ENCODE assay signal across 16 cellular contexts in genomic region chr2:110143982-110144381, GRCh38. TPM values are rescaled to one million over a fixed set of nuclear protein-coding genes. Genes with fewer than 3 reads are reported as not detected.
DNase-seq lines count a peak whose midpoint lies in the region; ATAC-seq and TF ChIP-seq lines count a peak whose summit lies in the region.
"Had no signal": no experiment of that assay in that cellular context is flagged by ENCODE, and none has a peak within 500 bp of the region (broad histone marks: within the 10 kb centered on the region; RNA-seq: fewer than 3 reads in every experiment).

No MANE protein-coding gene starts in this region.

- no peak overlapping the region for H3K27ac Mint-ChIP-seq in endodermal cell

- H3K27me3 Mint-ChIP-seq in endodermal cell (ENCODE audit: insufficient read depth), result no peaks in the 10 kb centered on the region

- TF ChIP-seq CTCF in GM06990 (IDR thresholded peaks at IDR 0.05; ENCODE audit: insufficient read depth, low read length, poor library complexity, severe bottlenecking) (no peak), endodermal cell (conservative IDR thresholded peaks at IDR 0.05) (no peak)

- ATAC-seq in GM19351 (IDR thresholded peaks at IDR 0.05; ENCODE audit: unreplicated experiment) (peak; percentile 66), HG02938 (IDR thresholded peaks at IDR 0.05; ENCODE audit: unreplicated experiment) (peak; percentile 82), HG03521 (IDR thresholded peaks at IDR 0.05; ENCODE audit: unreplicated experiment) (peak; percentile 56), right cardiac atrium (no peak), GM18505 (IDR thresholded peaks at IDR 0.05; ENCODE audit: unreplicated experiment) (no peak)

- no peaks in the 10 kb centered on the region for H3K36me3 Mint-ChIP-seq in endodermal cell (ENCODE audit: low read depth)

- H3K9me3 ChIP-seq in right cardiac atrium (ENCODE audit: control insufficient read depth, low read length), result no peaks in the 10 kb centered on the region
- H3K9me3 ChIP-seq in endodermal cell (ENCODE audit: control insufficient read depth, low read length), result peaks cover 5% of the 10 kb centered on the region
- H3K9me3 ChIP-seq: BLaER1 treated with 17β-estradiol and CSF1 and Interleukin-3, amounts not matched to agents 10 nM and 100 nM had no signal

- H3K4me3 Mint-ChIP-seq in endodermal cell, result no peak overlapping the region

- no peak for TF ChIP-seq POLR2A in GM18505 (IDR thresholded peaks at IDR 0.05; ENCODE audit: borderline replicate concordance, extremely low read depth, insufficient read depth, insufficient read length)

- H3K4me3 ChIP-seq in GM06990 (replicated peaks; ENCODE audit: low read depth, low read length) (no peak overlapping the region), right cardiac atrium (ENCODE audit: low read length) (no peak overlapping the region), endodermal cell (ENCODE audit: low read length) (no peak overlapping the region)
- H3K4me3 ChIP-seq: BLaER1 treated with 17β-estradiol and CSF1 and Interleukin-3, amounts not matched to agents 10 nM and 100 nM; SK-N-MC had no signal

- H3K36me3 ChIP-seq in GM06990 (ENCODE audit: control insufficient read depth, insufficient read depth, low read length) (no peaks in the 10 kb centered on the region), endodermal cell (ENCODE audit: control insufficient read depth, insufficient read depth, low read length) (no peaks in the 10 kb centered on the region)
- H3K36me3 ChIP-seq: BLaER1 treated with 17β-estradiol and CSF1 and Interleukin-3, amounts not matched to agents 10 nM and 100 nM had no signal

- H3K4me1 Mint-ChIP-seq in endodermal cell, result no peaks in the 10 kb centered on the region

- DNase-seq in GM06990 (ENCODE audit: extremely low read depth, insufficient read length), result peak; percentile 2
- DNase-seq in right cardiac atrium, result no peak
- DNase-seq in globus pallidus (ENCODE audit: low spot score), result no peak
- DNase-seq in endodermal cell, result no peak
- DNase-seq: GF-D8, Kasumi-1, NCI-H187 treated with DMSO at 0.1 percent for 48 hours, NCI-H2171, NCI-H82, T-helper 1 cell had no signal

- H3K9ac ChIP-seq in endodermal cell (ENCODE audit: extremely low read depth, low read length, poor library complexity, severe bottlenecking), result no peak overlapping the region
- H3K9ac ChIP-seq: BLaER1 treated with 17β-estradiol and CSF1 and Interleukin-3, amounts not matched to agents 10 nM and 100 nM had no signal

- H3K27ac ChIP-seq in right cardiac atrium (ENCODE audit: low read length) (no peak overlapping the region), endodermal cell (ENCODE audit: low read depth, low read length) (no peak overlapping the region)
- H3K27ac ChIP-seq: BLaER1 treated with 17β-estradiol and CSF1 and Interleukin-3, amounts not matched to agents 10 nM and 100 nM; SK-N-MC had no signal

- H3K27me3 ChIP-seq in GM06990 (replicated peaks; ENCODE audit: control insufficient read depth, insufficient read depth, low read length), result no peaks in the 10 kb centered on the region
- H3K27me3 ChIP-seq in right cardiac atrium (ENCODE audit: control insufficient read depth, insufficient read depth), result no peaks in the 10 kb centered on the region
- H3K27me3 ChIP-seq in endodermal cell (ENCODE audit: control insufficient read depth, insufficient read depth, low read length, poor library complexity, severe bottlenecking), result no peaks in the 10 kb centered on the region
- H3K27me3 ChIP-seq: BLaER1 treated with 17β-estradiol and CSF1 and Interleukin-3, amounts not matched to agents 10 nM and 100 nM had no signal

- peaks cover 1% of the 10 kb centered on the region for H3K4me1 ChIP-seq in right cardiac atrium (ENCODE audit: control insufficient read depth, insufficient read depth, low read length)
- H3K4me1 ChIP-seq in endodermal cell (ENCODE audit: control insufficient read depth, insufficient read depth, low read length), result no peaks in the 10 kb centered on the region

- intact Hi-C loops in right cardiac atrium (cut with DNase I), result no loop called here

- H3K9me3 Mint-ChIP-seq in endodermal cell, result peaks cover 3% of the 10 kb centered on the region

RNA-seq across cellular contexts. Expression of gene MALL, which starts 28.4 kb away (rescaled TPM):
- 10 to 100 TPM in 1 of 4 donors, 1 to 10 TPM in 3; 7.7 to 26.1 (median 8.1) TPM for total RNA-seq in right cardiac atrium
- polyA plus RNA-seq in right cardiac atrium, result 7.4 TPM
- total RNA-seq in endodermal cell, result 1 to 10 TPM; 2.7 to 5.2 TPM
- polyA plus RNA-seq in endodermal cell (2013, experiment 1 of 2), result 0.85 TPM
- polyA plus RNA-seq in endodermal cell (2013, experiment 2 of 2), result 1.2 TPM

Comparison
In these comparisons a context has a peak if more than half of its experiments do, and no peak if none do; other contexts are left out.
1. ATAC-seq: peak in GM19351 (single experiment), HG02938 (single experiment) and HG03521 (single experiment); none in right cardiac atrium (0 of 2) and GM18505 (single experiment).